In the genomic region with DNA sequence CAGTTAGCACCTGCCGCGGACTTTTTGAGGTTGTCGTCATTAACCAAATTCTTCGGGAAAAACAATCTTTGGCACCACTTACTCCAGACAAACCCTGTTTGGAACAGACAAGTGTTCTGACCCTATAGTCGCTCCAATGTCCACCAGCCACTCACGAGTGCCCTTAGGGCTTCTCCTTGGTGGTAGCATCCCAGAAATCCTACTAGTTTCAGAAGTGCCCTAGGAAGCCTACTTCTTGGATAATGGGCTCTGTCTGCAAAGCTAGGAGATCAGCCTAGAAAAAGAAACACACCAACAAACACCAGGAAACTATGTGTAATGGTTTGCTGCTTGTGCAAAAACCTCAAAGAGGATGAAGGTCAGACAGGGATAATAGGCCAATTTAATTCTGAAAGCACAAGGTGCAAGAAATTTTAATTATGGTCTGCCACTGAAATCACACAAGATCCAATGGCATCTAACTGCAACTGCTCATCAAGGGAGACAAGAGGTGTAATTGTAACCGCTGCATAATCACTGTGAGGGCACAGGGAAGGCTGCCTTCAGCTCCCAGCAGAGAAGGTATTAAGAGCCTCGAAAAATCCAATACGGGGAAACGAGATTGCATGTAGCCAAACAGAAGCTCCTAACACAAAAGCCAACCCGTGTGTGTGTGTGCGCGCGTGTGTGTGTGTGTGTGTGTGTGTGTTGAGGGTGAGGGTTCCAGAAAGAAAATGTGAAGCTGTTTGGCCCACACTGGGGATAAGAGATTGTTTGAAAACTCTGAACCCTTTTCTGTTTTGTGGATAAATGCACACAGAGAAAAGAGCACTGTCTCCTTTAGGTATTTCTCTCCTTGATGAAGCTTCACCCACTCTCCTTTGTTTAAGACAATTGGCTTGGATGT, we compare ENCODE assay signal across 9 cellular contexts. TPM values are rescaled to one million over a fixed set of nuclear protein-coding genes. Genes with fewer than 3 reads are reported as not detected.
DNase-seq lines count a peak whose midpoint lies in the region; ATAC-seq, FAIRE-seq and TF ChIP-seq lines count a peak whose summit lies in the region.
"Had no signal": no experiment of that assay in that cellular context is flagged by ENCODE, and none has a peak within 500 bp of the region (broad histone marks: within the 10 kb centered on the region; RNA-seq: fewer than 3 reads in every experiment).

No MANE protein-coding gene starts in this region.

- FAIRE-seq in RCC 7860 (lab: Jason Lieb, UNC), result no peak

- intact Hi-C loops in activated CD4-positive, alpha-beta T cell treated with anti-CD3 and anti-CD28 coated beads, Interleukin-2, amount 10 ng/mL, durations not matched to agents 24 days and 14 days (cut with micrococcal nuclease), result no loop called here
- intact Hi-C loops in colonic mucosa (cut with DNase I), result loop anchor here (5.0 to 10.0 kb wide), 2 partner anchors 83 to 95 kb away; no protein-coding TSS in a partner anchor
- intact Hi-C loops in activated T-helper 1 cell treated with anti-CD3 and anti-CD28 coated beads, Interleukin-12 subunit alpha, Interleukin-12 subunit beta, Interleukin-2, Interleukin-4 antibody, amounts not matched to agents 30 ng/mL and 10 ng/mL and 1 ng/mL, durations not matched to agents 14 hours and 24 hours and 36 hours (cut with micrococcal nuclease), result no loop called here

- H3K27ac ChIP-seq in colonic mucosa (peak overlapping the region; percentile 62), mesendoderm (ENCODE audit: low read depth, low read length) (no peak overlapping the region), upper lobe of left lung (peak overlapping the region; percentile 72 to 88 (median 84))

- H3K4me2 ChIP-seq in mesendoderm (ENCODE audit: low read length), result peak overlapping the region; percentile 82

- no peak overlapping the region for H2BK5ac ChIP-seq in mesendoderm (ENCODE audit: low read length)

- no peak for ATAC-seq in upper lobe of left lung (ENCODE audit: low FRiP score in 2 of 2)

- H2BK120ac ChIP-seq in mesendoderm (ENCODE audit: low read depth, low read length), result no peak overlapping the region

- peaks cover 5% of the 10 kb centered on the region for H3K79me1 ChIP-seq in mesendoderm (ENCODE audit: low read length)

- H3K4me1 Mint-ChIP-seq in activated CD4-positive, alpha-beta T cell treated with anti-CD3 and anti-CD28 coated beads, Interleukin-2, amount 10 ng/mL, durations not matched to agents 24 days and 14 days, result peaks cover 6% of the 10 kb centered on the region
- peaks cover 7% of the 10 kb centered on the region for H3K4me1 Mint-ChIP-seq in activated T-helper 1 cell treated with anti-CD3 and anti-CD28 coated beads, Interleukin-12 subunit alpha, Interleukin-12 subunit beta, Interleukin-2, Interleukin-4 antibody, amounts not matched to agents 30 ng/mL and 10 ng/mL and 1 ng/mL, durations not matched to agents 14 hours and 24 hours and 36 hours (ENCODE audit: low read depth)

- no peak overlapping the region for H3K18ac ChIP-seq in mesendoderm (ENCODE audit: low read length)

- no peak for TF ChIP-seq EP300 in upper lobe of left lung (IDR thresholded peaks at IDR 0.05)

- peaks cover 2% of the 10 kb centered on the region for H3K36me3 Mint-ChIP-seq in activated CD4-positive, alpha-beta T cell treated with anti-CD3 and anti-CD28 coated beads, Interleukin-2, amount 10 ng/mL, durations not matched to agents 24 days and 14 days (ENCODE audit: low read depth)
- H3K36me3 Mint-ChIP-seq in activated T-helper 1 cell treated with anti-CD3 and anti-CD28 coated beads, Interleukin-12 subunit alpha, Interleukin-12 subunit beta, Interleukin-2, Interleukin-4 antibody, amounts not matched to agents 30 ng/mL and 10 ng/mL and 1 ng/mL, durations not matched to agents 14 hours and 24 hours and 36 hours (ENCODE audit: low read depth), result no peaks in the 10 kb centered on the region
- H3K36me3 Mint-ChIP-seq: CD4-positive, CD25-positive, alpha-beta regulatory T cell had no signal

- H3K27me3 Mint-ChIP-seq in activated CD4-positive, alpha-beta T cell treated with anti-CD3 and anti-CD28 coated beads, Interleukin-2, amount 10 ng/mL, durations not matched to agents 24 days and 14 days, result peaks cover 72% of the 10 kb centered on the region
- peaks cover 59% of the 10 kb centered on the region for H3K27me3 Mint-ChIP-seq in activated T-helper 1 cell treated with anti-CD3 and anti-CD28 coated beads, Interleukin-12 subunit alpha, Interleukin-12 subunit beta, Interleukin-2, Interleukin-4 antibody, amounts not matched to agents 30 ng/mL and 10 ng/mL and 1 ng/mL, durations not matched to agents 14 hours and 24 hours and 36 hours (ENCODE audit: insufficient read depth)

- H2AK5ac ChIP-seq in mesendoderm (ENCODE audit: low read length), result no peak overlapping the region

- H2BK15ac ChIP-seq in mesendoderm (replicated peaks; ENCODE audit: low read depth), result no peak overlapping the region

- H3K4me3 ChIP-seq in colonic mucosa (peak overlapping the region; percentile 59), mesendoderm (ENCODE audit: low read length) (peak overlapping the region; percentile 57), upper lobe of left lung (peak overlapping the region; percentile 69 to 76 (median 72))

- TF ChIP-seq CTCF in colonic mucosa (IDR thresholded peaks at IDR 0.05), result no peak
- no peak for TF ChIP-seq CTCF in upper lobe of left lung (IDR thresholded peaks at IDR 0.05)

- H3K36me3 ChIP-seq in colonic mucosa (no peaks in the 10 kb centered on the region), mesendoderm (ENCODE audit: control insufficient read depth, insufficient read depth, low read length) (no peaks in the 10 kb centered on the region), upper lobe of left lung (no peaks in the 10 kb centered on the region)

- no peaks in the 10 kb centered on the region for H3K27me3 ChIP-seq in colonic mucosa
- no peaks in the 10 kb centered on the region for H3K27me3 ChIP-seq in mesendoderm (ENCODE audit: insufficient read depth, low read length, poor library complexity)
- H3K27me3 ChIP-seq in upper lobe of left lung, result no peaks in the 10 kb centered on the region

- no peak overlapping the region for H4K8ac ChIP-seq in mesendoderm (ENCODE audit: low read depth, low read length)

- no CpG with 5 or more reads among the region's 14 CpGs for WGBS in mesendoderm (ENCODE audit: extremely low coverage, insufficient coverage, low lambda C conversion rate)
- WGBS in upper lobe of left lung, 2 donors, result 37 to 42% methylated on average over 14 of the region's 14 CpGs

- H3K4me1 ChIP-seq in colonic mucosa, result no peaks in the 10 kb centered on the region
- H3K4me1 ChIP-seq in mesendoderm (ENCODE audit: control insufficient read depth, low read depth, low read length), result peaks cover 5% of the 10 kb centered on the region
- peaks cover 3 to 25% (median 11%) of the 10 kb centered on the region in 4 donors for H3K4me1 ChIP-seq in upper lobe of left lung

- H3K9ac ChIP-seq in colonic mucosa (ENCODE audit: low read depth in 2 of 2, low read length in 2 of 2), result peak overlapping the region; percentile 74 to 97
- peak overlapping the region; percentile 59 for H3K9ac ChIP-seq in mesendoderm (ENCODE audit: low read length)

- no peak for TF ChIP-seq POLR2A in upper lobe of left lung (IDR thresholded peaks at IDR 0.05)

- H3K23ac ChIP-seq in mesendoderm (ENCODE audit: low read length), result peak overlapping the region; percentile 76

- no peak overlapping the region for H3K4ac ChIP-seq in mesendoderm (ENCODE audit: low read depth, low read length)

- peak overlapping the region; percentile 57 for H3K4me3 Mint-ChIP-seq in activated CD4-positive, alpha-beta T cell treated with anti-CD3 and anti-CD28 coated beads, Interleukin-2, amount 10 ng/mL, durations not matched to agents 24 days and 14 days
- no peak overlapping the region for H3K4me3 Mint-ChIP-seq in activated T-helper 1 cell treated with anti-CD3 and anti-CD28 coated beads, Interleukin-12 subunit alpha, Interleukin-12 subunit beta, Interleukin-2, Interleukin-4 antibody, amounts not matched to agents 30 ng/mL and 10 ng/mL and 1 ng/mL, durations not matched to agents 14 hours and 24 hours and 36 hours
- H3K4me3 Mint-ChIP-seq: CD4-positive, CD25-positive, alpha-beta regulatory T cell had no signal

- no peak for DNase-seq in activated CD4-positive, alpha-beta T cell treated with anti-CD3 and anti-CD28 coated beads, Interleukin-2, amount 10 ng/mL, durations not matched to agents 24 days and 14 days
- no peak for DNase-seq in activated CD4-positive, alpha-beta T cell treated with anti-CD3 and anti-CD28 coated beads, Interleukin-2, amount 50 U/mL, for 1 hour
- DNase-seq in colonic mucosa, result peak; percentile 47
- peak; percentile 59 for DNase-seq in mesendoderm
- peak in 1 of 2 donors; percentile 8 for DNase-seq in upper lobe of left lung
- no peak for DNase-seq in NCI-H345 (lab: John Stamatoyannopoulos, UW)
- DNase-seq in activated T-helper 1 cell treated with anti-CD3 and anti-CD28 coated beads, Interleukin-12 subunit alpha, Interleukin-12 subunit beta, Interleukin-2, Interleukin-4 antibody, amounts not matched to agents 30 ng/mL and 10 ng/mL and 1 ng/mL, durations not matched to agents 14 hours and 24 hours and 36 hours (ENCODE audit: low spot score), result no peak
- DNase-seq in RCC 7860 (ENCODE audit: low spot score), result no peak
- DNase-seq: CD4-positive, CD25-positive, alpha-beta regulatory T cell had no signal

- H3K9me3 ChIP-seq in colonic mucosa (no peaks in the 10 kb centered on the region), upper lobe of left lung (no peaks in the 10 kb centered on the region)

- peaks cover 7% of the 10 kb centered on the region for H3K9me3 Mint-ChIP-seq in activated CD4-positive, alpha-beta T cell treated with anti-CD3 and anti-CD28 coated beads, Interleukin-2, amount 10 ng/mL, durations not matched to agents 24 days and 14 days
- H3K9me3 Mint-ChIP-seq in activated T-helper 1 cell treated with anti-CD3 and anti-CD28 coated beads, Interleukin-12 subunit alpha, Interleukin-12 subunit beta, Interleukin-2, Interleukin-4 antibody, amounts not matched to agents 30 ng/mL and 10 ng/mL and 1 ng/mL, durations not matched to agents 14 hours and 24 hours and 36 hours, result no peaks in the 10 kb centered on the region

- H3K27ac Mint-ChIP-seq in activated CD4-positive, alpha-beta T cell treated with anti-CD3 and anti-CD28 coated beads, Interleukin-2, amount 10 ng/mL, durations not matched to agents 24 days and 14 days, result peak overlapping the region; percentile 8
- no peak overlapping the region for H3K27ac Mint-ChIP-seq in activated T-helper 1 cell treated with anti-CD3 and anti-CD28 coated beads, Interleukin-12 subunit alpha, Interleukin-12 subunit beta, Interleukin-2, Interleukin-4 antibody, amounts not matched to agents 30 ng/mL and 10 ng/mL and 1 ng/mL, durations not matched to agents 14 hours and 24 hours and 36 hours
- H3K27ac Mint-ChIP-seq: CD4-positive, CD25-positive, alpha-beta regulatory T cell had no signal

- H3K79me2 ChIP-seq in mesendoderm (ENCODE audit: control insufficient read depth, insufficient read depth, low read length), result peaks cover 39% of the 10 kb centered on the region

- peak overlapping the region; percentile 90 for H3K56ac ChIP-seq in mesendoderm (ENCODE audit: low read length)

- H4K5ac ChIP-seq in mesendoderm (ENCODE audit: low read length), result no peak overlapping the region

RNA-seq across cellular contexts. Expression of gene WLS, which starts 2.2 kb away (rescaled TPM):
- 0.19 TPM in 1 of 2 replicates, not detected in the other for total RNA-seq in activated CD4-positive, alpha-beta T cell treated with anti-CD3 and anti-CD28 coated beads, Interleukin-2, amount 10 ng/mL, durations not matched to agents 24 days and 14 days
- total RNA-seq in colonic mucosa (100 to 1,000 TPM in 1 of 2 donors, 10 to 100 TPM in 1; 88.3 to 116 TPM), upper lobe of left lung (100 to 1,000 TPM in 2 of 6 donors, 10 to 100 TPM in 4; 33.5 to 113 (median 61.3) TPM)
- 136 TPM for polyA plus RNA-seq in mesendoderm (2013, experiment 1 of 2)
- 138 TPM for polyA plus RNA-seq in mesendoderm (2013, experiment 2 of 2)
- 0.70 TPM in 1 of 2 replicates, not detected in the other for total RNA-seq in activated T-helper 1 cell treated with anti-CD3 and anti-CD28 coated beads, Interleukin-12 subunit alpha, Interleukin-12 subunit beta, Interleukin-2, Interleukin-4 antibody, amounts not matched to agents 30 ng/mL and 10 ng/mL and 1 ng/mL, durations not matched to agents 14 hours and 24 hours and 36 hours
- total RNA-seq: CD4-positive, CD25-positive, alpha-beta regulatory T cell had no signal
- polyA plus RNA-seq: CD4-positive, CD25-positive, alpha-beta regulatory T cell had no signal

Comparison
In these comparisons a context has a peak if more than half of its experiments do, and no peak if none do; other contexts are left out.
1. DNase-seq: peak in colonic mucosa (single experiment) and mesendoderm (single experiment); none in activated CD4-positive, alpha-beta T cell treated with anti-CD3 and anti-CD28 coated beads, Interleukin-2, amount 10 ng/mL, durations not matched to agents 24 days and 14 days (single experiment), activated CD4-positive, alpha-beta T cell treated with anti-CD3 and anti-CD28 coated beads, Interleukin-2, amount 50 U/mL, for 1 hour (single experiment), NCI-H345 (single experiment), activated T-helper 1 cell treated with anti-CD3 and anti-CD28 coated beads, Interleukin-12 subunit alpha, Interleukin-12 subunit beta, Interleukin-2, Interleukin-4 antibody, amounts not matched to agents 30 ng/mL and 10 ng/mL and 1 ng/mL, durations not matched to agents 14 hours and 24 hours and 36 hours (single experiment) and RCC 7860 (single experiment).
2. RNA of gene WLS, which starts 2.2 kb away (total RNA-seq): 88.3 to 116 TPM in colonic mucosa and 33.5 to 113 TPM in upper lobe of left lung; 0.70 TPM in activated T-helper 1 cell treated with anti-CD3 and anti-CD28 coated beads, Interleukin-12 subunit alpha, Interleukin-12 subunit beta, Interleukin-2, Interleukin-4 antibody, amounts not matched to agents 30 ng/mL and 10 ng/mL and 1 ng/mL, durations not matched to agents 14 hours and 24 hours and 36 hours and 0.19 TPM in activated CD4-positive, alpha-beta T cell treated with anti-CD3 and anti-CD28 coated beads, Interleukin-2, amount 10 ng/mL, durations not matched to agents 24 days and 14 days; every median in the first group is over 10 times any median in the second.
3. Peak in every context shown above with its lines, with median percentiles within 50 percentile points of each other: H3K4me3 ChIP-seq.